7 cellular contexts compared by ENCODE assay signal in the genomic region with DNA sequence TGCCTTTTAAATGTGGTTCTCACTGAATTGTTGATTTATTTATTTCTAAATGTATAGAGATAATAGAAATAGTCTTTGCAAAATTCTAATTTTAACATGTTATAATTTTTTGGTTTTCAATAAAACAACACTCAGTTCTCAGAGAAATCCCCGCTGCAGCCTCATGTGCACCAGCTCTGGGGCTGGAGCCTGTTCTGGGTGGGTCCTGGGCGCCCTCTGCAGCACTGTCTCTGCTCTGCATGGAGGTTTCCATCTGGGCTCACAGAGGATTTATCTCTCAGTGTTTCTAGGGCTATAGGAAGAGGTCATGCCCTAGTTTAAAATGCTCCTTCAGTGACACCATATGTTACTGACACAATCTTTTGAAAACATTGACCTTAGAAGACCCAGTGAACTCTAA.
A peak's percentile ranks its signal among the peaks of the same experiment; 100 is the strongest.
DNase-seq lines count a peak whose midpoint lies in the region; ATAC-seq, FAIRE-seq and TF ChIP-seq lines count a peak whose summit lies in the region.
"Not testable (repeated sequence)": the region's sequence is repeated elsewhere in the genome, so short reads cannot be mapped to it uniquely, and the experiment has no call there.

No MANE protein-coding gene starts in this region.

- not testable (repeated sequence) for H2AFZ ChIP-seq in OCI-LY3 (ENCODE audit: low read depth, low read length); K562 (ENCODE audit: low read depth, low read length)

- 4% methylated on average over 2 of the region's 2 CpGs for WGBS in K562 (ENCODE audit: insufficient coverage, low coverage, missing lambda C conversion rate)

- POLR2A ChIA-PET in K562 (lab: Yijun Ruan, JAX): not testable (repeated sequence)

- CTCF ChIA-PET in K562 (lab: Yijun Ruan, JAX; ENCODE audit: low intra/inter-chr PET ratio): not testable (repeated sequence)

- not testable (repeated sequence) for TF ChIP-seq EP300 in K562 (IDR thresholded peaks at IDR 0.05; ENCODE audit: low read length)

- not testable (repeated sequence) for H3K9me3 ChIP-seq in OCI-LY3 (ENCODE audit: insufficient read depth, low read length); K562 (replicated peaks; ENCODE audit: control insufficient read depth, insufficient read depth, low read depth, low read length)

- H3K9ac ChIP-seq in OCI-LY3 (ENCODE audit: low read length); K562 (ENCODE audit: insufficient read depth in 1 of 2, low read depth in 2 of 2, low read length in 2 of 2): not testable (repeated sequence)

- H3K27ac ChIP-seq in 22Rv1; OCI-LY3 (ENCODE audit: low read length); K562 (ENCODE audit: extremely low read depth, low read depth, low read length): not testable (repeated sequence)

- in situ Hi-C loops in SK-MEL-5 (cut with HindIII; ENCODE audit: low pct_unique_long_range_greater_than_20kb, low sequenced_read_pairs); K562 (cut with MboI): not testable (repeated sequence)

- H4K20me1 ChIP-seq in OCI-LY3 (ENCODE audit: insufficient read depth, low read length); K562 (replicated peaks; ENCODE audit: control insufficient read depth, insufficient read depth, low read length): not testable (repeated sequence)

- intact Hi-C loops in K562 (cut with micrococcal nuclease): not testable (repeated sequence)

- DNase-seq in LNCaP clone FGC (ENCODE audit: low read depth); NB4 (ENCODE audit: low read depth): not testable (repeated sequence)
- DNase-seq in SK-MEL-5 (ENCODE audit: low read depth, low spot score) (peak; percentile 37), K562 (ENCODE audit: extremely low read depth in 1 of 4, low spot score in 3 of 4) (peak in 1 of 4 experiments; percentile 12)

- not testable (repeated sequence) for H3K9me1 ChIP-seq in K562 (ENCODE audit: control insufficient read depth, insufficient read depth, low read length)

- BruUV-seq in K562 (replicated peaks; lab: Mats Ljungman, UMichigan): not testable (repeated sequence)

- not testable (repeated sequence) for TF ChIP-seq POLR2A in NB4 (IDR thresholded peaks at IDR 0.05; ENCODE audit: extremely low read depth, insufficient read length); K562 (conservative IDR thresholded peaks at IDR 0.05)

- H3K79me2 ChIP-seq in OCI-LY3 (ENCODE audit: low read length); K562 (ENCODE audit: control insufficient read depth, insufficient read depth, low read length): not testable (repeated sequence)

- H3K4me1 ChIP-seq in OCI-LY3 (ENCODE audit: low read length); K562 (replicated peaks in 1 of 2; ENCODE audit: control insufficient read depth in 2 of 2, insufficient read depth in 2 of 2, low read length in 2 of 2): not testable (repeated sequence)

- peak; percentile 77 for ATAC-seq in K562

- not testable (repeated sequence) for TF ChIP-seq RAD21 in K562 (CRISPR knock-in tag; conservative IDR thresholded peaks at IDR 0.05 in 1 of 2, IDR thresholded peaks at IDR 0.05 in 1 of 2)

- not testable (repeated sequence) for H3K4me3 ChIP-seq in LNCaP clone FGC (ENCODE audit: low read depth, low read length); NB4 (ENCODE audit: low read depth, low read length); OCI-LY3 (ENCODE audit: low read length); K562

- H3K4me2 ChIP-seq in OCI-LY3 (ENCODE audit: low read length); K562 (ENCODE audit: insufficient read depth, low read length): not testable (repeated sequence)

- H3K36me3 ChIP-seq in OCI-LY3 (replicated peaks; ENCODE audit: low read depth, low read length); K562 (ENCODE audit: control insufficient read depth, insufficient read depth, low read length): not testable (repeated sequence)

- not testable (repeated sequence) for FAIRE-seq in K562 (lab: Jason Lieb, UNC)

- H3K27me3 ChIP-seq in OCI-LY3 (ENCODE audit: low read depth, low read length); K562 (ENCODE audit: control insufficient read depth in 2 of 2, insufficient read depth in 2 of 2, low read length in 2 of 2): not testable (repeated sequence)

- TF ChIP-seq CTCF in 22Rv1 (IDR thresholded peaks at IDR 0.05) (peak; percentile 59), GM12873 (IDR thresholded peaks at IDR 0.05; ENCODE audit: insufficient read depth, low read depth, low read length, missing control alignments) (peak; percentile 12), LNCaP clone FGC (IDR thresholded peaks at IDR 0.05; ENCODE audit: control insufficient read depth, extremely low read depth, insufficient read depth) (peak; percentile 58), NB4 (IDR thresholded peaks at IDR 0.05; ENCODE audit: low read depth, low read length) (peak; percentile 50), OCI-LY3 (IDR thresholded peaks at IDR 0.05; ENCODE audit: low read depth, low read length) (peak; percentile 12; the same call in 1 of the 2 replicates), K562 (IDR thresholded peaks at IDR 0.05 in 2 of 3, conservative IDR thresholded peaks at IDR 0.05 in 1 of 3; ENCODE audit: insufficient read depth in 2 of 3, low read depth in 1 of 3, low read length in 3 of 3) (peak in 2 of 3 experiments; percentile 23 to 30; a peak in 1 of 6 replicates)
